In the genomic region with DNA sequence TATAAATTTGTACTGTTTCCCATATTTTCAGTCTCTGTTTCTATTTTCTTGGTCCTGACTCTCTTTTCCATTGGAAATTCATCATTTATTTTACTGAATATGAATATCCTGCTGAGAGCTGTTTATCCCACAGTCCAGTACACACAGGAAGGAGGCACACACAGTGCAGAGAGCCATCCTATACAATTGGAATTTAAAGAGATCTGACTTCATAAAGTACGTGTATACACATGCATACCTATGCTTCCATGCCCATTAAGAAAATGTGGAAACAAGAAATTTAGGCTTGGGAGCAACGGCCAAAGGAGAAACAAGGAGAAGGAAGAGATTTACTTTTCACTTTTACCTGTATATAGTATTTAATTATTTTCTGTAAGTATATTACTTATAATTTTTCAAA, we compare ENCODE assay signal across 2 cellular contexts.
TF ChIP-seq lines count a peak whose summit lies in the region.

No MANE protein-coding gene starts in this region.

TF ChIP-seq in A549, 52 proteins besides CTCF, POLR2A, EP300 and RAD21:
- TF ChIP-seq CHD4 (IDR thresholded peaks at IDR 0.05; ENCODE audit: borderline replicate concordance) (no peak), ESRRA (IDR thresholded peaks at IDR 0.05; ENCODE audit: borderline replicate concordance, low read length) (no peak), ZNF302 (CRISPR knock-in tag; IDR thresholded peaks at IDR 0.05) (no peak), NR3C1 (IDR thresholded peaks at IDR 0.05) (no peak), GATA3 (IDR thresholded peaks at IDR 0.05; ENCODE audit: borderline replicate concordance) (no peak), CBX2 (IDR thresholded peaks at IDR 0.05; ENCODE audit: borderline replicate concordance, low read depth) (no peak), HOXB5 (CRISPR knock-in tag; IDR thresholded peaks at IDR 0.05) (no peak), SMC3 (IDR thresholded peaks at IDR 0.05) (no peak), FOSB (CRISPR knock-in tag; IDR thresholded peaks at IDR 0.05) (no peak)
- TF ChIP-seq, protein P1, sequence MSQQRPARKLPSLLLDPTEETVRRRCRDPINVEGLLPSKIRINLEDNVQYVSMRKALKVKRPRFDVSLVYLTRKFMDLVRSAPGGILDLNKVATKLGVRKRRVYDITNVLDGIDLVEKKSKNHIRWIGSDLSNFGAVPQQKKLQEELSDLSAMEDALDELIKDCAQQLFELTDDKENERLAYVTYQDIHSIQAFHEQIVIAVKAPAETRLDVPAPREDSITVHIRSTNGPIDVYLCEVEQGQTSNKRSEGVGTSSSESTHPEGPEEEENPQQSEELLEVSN (IDR thresholded peaks at IDR 0.05; ENCODE audit: borderline replicate concordance, low read depth), result no peak
- TF ChIP-seq, protein P2, sequence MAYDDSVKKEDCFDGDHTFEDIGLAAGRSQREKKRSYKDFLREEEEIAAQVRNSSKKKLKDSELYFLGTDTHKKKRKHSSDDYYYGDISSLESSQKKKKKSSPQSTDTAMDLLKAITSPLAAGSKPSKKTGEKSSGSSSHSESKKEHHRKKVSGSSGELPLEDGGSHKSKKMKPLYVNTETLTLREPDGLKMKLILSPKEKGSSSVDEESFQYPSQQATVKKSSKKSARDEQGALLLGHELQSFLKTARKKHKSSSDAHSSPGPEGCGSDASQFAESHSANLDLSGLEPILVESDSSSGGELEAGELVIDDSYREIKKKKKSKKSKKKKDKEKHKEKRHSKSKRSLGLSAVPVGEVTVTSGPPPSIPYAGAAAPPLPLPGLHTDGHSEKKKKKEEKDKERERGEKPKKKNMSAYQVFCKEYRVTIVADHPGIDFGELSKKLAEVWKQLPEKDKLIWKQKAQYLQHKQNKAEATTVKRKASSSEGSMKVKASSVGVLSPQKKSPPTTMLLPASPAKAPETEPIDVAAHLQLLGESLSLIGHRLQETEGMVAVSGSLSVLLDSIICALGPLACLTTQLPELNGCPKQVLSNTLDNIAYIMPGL (CRISPR knock-in tag; IDR thresholded peaks at IDR 0.05; ENCODE audit: borderline replicate concordance), result no peak
TF ChIP-seq in A549: peak in this region for 0.

TF ChIP-seq in endothelial cell of umbilical vein, 7 proteins besides CTCF, POLR2A, EP300 and RAD21:
- TF ChIP-seq POLR2AphosphoS5 (IDR thresholded peaks at IDR 0.05; ENCODE audit: insufficient read depth, low read depth, low read length) (no peak), MYC (IDR thresholded peaks at IDR 0.05; ENCODE audit: low read depth, low read length) (no peak), FOS (IDR thresholded peaks at IDR 0.05; ENCODE audit: borderline replicate concordance, insufficient read depth, low read length) (no peak), GATA2 (IDR thresholded peaks at IDR 0.05; ENCODE audit: insufficient read depth, insufficient read length, low read depth, low read length) (no peak), JUN (IDR thresholded peaks at IDR 0.05; ENCODE audit: borderline replicate concordance, insufficient read depth, insufficient read length, low read depth) (no peak), EZH2 (IDR thresholded peaks at IDR 0.05; ENCODE audit: borderline replicate concordance, low read depth, low read length, severe bottlenecking) (no peak)
- TF ChIP-seq, protein P3, sequence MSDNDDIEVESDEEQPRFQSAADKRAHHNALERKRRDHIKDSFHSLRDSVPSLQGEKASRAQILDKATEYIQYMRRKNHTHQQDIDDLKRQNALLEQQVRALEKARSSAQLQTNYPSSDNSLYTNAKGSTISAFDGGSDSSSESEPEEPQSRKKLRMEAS (IDR thresholded peaks at IDR 0.05; ENCODE audit: insufficient read depth, insufficient read length), result no peak
